In the genomic region with DNA sequence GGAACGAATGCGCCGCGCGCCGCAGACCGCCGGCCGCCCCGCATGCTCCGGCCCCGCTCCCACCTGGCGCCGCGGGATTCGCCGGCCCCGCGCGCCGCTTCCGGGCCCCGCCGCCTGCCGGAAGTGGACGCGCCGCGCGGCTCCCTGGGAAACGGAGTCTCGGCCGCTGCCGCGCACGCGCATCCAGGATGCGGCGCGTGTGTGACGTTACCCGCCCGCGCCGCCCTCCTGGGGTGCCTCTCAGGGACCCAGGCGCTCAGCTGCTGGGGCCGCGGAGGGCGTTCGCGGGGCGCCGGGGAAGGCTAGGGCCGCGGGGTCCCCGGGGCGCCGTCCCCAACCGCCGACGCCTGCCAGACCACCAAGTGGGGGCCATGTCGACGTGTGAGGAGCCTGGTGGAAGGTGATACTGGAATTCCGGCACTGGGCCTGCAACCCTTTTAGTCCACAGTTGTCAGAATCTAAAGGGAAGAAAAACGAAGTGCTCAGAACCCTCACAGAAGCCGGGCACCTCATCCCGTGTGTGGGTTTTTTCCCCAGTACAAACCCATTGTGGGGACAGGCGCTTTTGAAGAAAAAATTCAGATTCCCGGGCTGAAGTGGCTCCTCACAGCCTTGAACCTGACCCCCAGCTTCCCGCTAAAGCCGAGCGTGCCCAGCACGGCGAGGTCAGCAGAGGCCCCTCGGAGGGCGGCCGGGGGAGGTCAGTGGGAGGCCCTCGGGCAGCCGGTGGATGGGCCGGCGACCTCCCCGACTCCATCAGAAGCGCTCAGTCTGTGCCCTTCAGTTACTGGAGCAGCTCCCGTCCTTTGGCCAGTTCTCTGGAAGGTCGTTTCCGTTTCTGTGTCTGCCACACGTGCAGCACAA, we compare ENCODE assay signal across 1 cellular context.
TF ChIP-seq lines count a peak whose summit lies in the region.

A gene with protein sequence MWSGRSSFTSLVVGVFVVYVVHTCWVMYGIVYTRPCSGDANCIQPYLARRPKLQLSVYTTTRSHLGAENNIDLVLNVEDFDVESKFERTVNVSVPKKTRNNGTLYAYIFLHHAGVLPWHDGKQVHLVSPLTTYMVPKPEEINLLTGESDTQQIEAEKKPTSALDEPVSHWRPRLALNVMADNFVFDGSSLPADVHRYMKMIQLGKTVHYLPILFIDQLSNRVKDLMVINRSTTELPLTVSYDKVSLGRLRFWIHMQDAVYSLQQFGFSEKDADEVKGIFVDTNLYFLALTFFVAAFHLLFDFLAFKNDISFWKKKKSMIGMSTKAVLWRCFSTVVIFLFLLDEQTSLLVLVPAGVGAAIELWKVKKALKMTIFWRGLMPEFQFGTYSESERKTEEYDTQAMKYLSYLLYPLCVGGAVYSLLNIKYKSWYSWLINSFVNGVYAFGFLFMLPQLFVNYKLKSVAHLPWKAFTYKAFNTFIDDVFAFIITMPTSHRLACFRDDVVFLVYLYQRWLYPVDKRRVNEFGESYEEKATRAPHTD (minus strand): TSS at position 125 of the 864 bp plus-strand sequence. CDS start 258 bp downstream, outside the sequence.

TF ChIP-seq in HepG2, 621 proteins besides CTCF, POLR2A, EP300 and RAD21 (continued from another document and continues in another):
- TF ChIP-seq, protein P1, sequence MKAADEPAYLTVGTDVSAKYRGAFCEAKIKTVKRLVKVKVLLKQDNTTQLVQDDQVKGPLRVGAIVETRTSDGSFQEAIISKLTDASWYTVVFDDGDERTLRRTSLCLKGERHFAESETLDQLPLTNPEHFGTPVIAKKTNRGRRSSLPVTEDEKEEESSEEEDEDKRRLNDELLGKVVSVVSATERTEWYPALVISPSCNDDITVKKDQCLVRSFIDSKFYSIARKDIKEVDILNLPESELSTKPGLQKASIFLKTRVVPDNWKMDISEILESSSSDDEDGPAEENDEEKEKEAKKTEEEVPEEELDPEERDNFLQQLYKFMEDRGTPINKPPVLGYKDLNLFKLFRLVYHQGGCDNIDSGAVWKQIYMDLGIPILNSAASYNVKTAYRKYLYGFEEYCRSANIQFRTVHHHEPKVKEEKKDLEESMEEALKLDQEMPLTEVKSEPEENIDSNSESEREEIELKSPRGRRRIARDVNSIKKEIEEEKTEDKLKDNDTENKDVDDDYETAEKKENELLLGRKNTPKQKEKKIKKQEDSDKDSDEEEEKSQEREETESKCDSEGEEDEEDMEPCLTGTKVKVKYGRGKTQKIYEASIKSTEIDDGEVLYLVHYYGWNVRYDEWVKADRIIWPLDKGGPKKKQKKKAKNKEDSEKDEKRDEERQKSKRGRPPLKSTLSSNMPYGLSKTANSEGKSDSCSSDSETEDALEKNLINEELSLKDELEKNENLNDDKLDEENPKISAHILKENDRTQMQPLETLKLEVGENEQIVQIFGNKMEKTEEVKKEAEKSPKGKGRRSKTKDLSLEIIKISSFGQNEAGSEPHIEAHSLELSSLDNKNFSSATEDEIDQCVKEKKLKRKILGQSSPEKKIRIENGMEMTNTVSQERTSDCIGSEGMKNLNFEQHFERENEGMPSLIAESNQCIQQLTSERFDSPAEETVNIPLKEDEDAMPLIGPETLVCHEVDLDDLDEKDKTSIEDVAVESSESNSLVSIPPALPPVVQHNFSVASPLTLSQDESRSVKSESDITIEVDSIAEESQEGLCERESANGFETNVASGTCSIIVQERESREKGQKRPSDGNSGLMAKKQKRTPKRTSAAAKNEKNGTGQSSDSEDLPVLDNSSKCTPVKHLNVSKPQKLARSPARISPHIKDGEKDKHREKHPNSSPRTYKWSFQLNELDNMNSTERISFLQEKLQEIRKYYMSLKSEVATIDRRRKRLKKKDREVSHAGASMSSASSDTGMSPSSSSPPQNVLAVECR (CRISPR knock-in tag; IDR thresholded peaks at IDR 0.05; ENCODE audit: borderline replicate concordance): peak; percentile 85; the same call in 1 of the 2 replicates
- TF ChIP-seq SMAD9 (CRISPR knock-in tag; IDR thresholded peaks at IDR 0.05) (no peak), ZC3H4 (CRISPR knock-in tag; IDR thresholded peaks at IDR 0.05; ENCODE audit: borderline replicate concordance) (no peak), ZNF776 (CRISPR knock-in tag; IDR thresholded peaks at IDR 0.05) (no peak), HMG20A (CRISPR knock-in tag; IDR thresholded peaks at IDR 0.05; ENCODE audit: borderline replicate concordance) (no peak), ZSCAN30 (CRISPR knock-in tag; IDR thresholded peaks at IDR 0.05) (no peak), ZNF720 (CRISPR knock-in tag; IDR thresholded peaks at IDR 0.05) (no peak), HNRNPL (IDR thresholded peaks at IDR 0.05; ENCODE audit: low read depth, low read length) (no peak), ZNF780A (CRISPR knock-in tag; IDR thresholded peaks at IDR 0.05) (no peak), ZNF530 (CRISPR knock-in tag; IDR thresholded peaks at IDR 0.05; ENCODE audit: low read depth) (no peak), ZNF589 (CRISPR knock-in tag; conservative IDR thresholded peaks at IDR 0.05) (no peak), ZBTB7A (CRISPR knock-in tag; IDR thresholded peaks at IDR 0.05) (peak; percentile 45; the same call in 1 of the 2 replicates), TP53 (CRISPR knock-in tag; conservative IDR thresholded peaks at IDR 0.05) (no peak), ZSCAN21 (CRISPR knock-in tag; IDR thresholded peaks at IDR 0.05; ENCODE audit: borderline replicate concordance) (no peak; the same call in 1 of the 2 replicates), ZFAT (CRISPR knock-in tag; conservative IDR thresholded peaks at IDR 0.05) (no peak), ZIK1 (CRISPR knock-in tag; IDR thresholded peaks at IDR 0.05; ENCODE audit: borderline replicate concordance, low read depth) (no peak), MTA1 (CRISPR knock-in tag; IDR thresholded peaks at IDR 0.05; ENCODE audit: borderline replicate concordance) (no peak), KLF6 (CRISPR knock-in tag; IDR thresholded peaks at IDR 0.05) (0 out of 2 replicates have a peak, but pooled peaks have one; percentile 31), PHF8 (CRISPR knock-in tag; IDR thresholded peaks at IDR 0.05) (peak; percentile 77)
- TF ChIP-seq, protein P2, sequence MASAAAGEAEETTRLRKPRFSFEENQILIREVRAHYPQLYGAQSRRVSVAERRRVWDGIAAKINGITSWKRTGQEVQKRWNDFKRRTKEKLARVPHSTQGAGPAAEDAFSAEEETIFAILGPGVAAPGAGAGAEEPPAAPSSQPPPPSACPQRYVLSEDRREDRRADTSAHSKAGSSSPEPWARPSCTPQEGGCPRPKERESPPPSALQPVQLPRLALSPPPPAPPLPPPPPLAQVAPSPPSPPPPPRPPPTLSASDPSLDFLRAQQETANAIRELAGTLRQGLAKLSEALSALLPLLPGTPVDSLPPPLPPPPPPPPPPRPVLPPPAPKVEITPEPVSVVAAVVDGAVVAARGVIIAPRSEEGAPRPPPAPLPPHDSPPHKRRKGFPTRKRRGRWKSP (CRISPR knock-in tag; IDR thresholded peaks at IDR 0.05): no peak
- TF ChIP-seq, protein P3, sequence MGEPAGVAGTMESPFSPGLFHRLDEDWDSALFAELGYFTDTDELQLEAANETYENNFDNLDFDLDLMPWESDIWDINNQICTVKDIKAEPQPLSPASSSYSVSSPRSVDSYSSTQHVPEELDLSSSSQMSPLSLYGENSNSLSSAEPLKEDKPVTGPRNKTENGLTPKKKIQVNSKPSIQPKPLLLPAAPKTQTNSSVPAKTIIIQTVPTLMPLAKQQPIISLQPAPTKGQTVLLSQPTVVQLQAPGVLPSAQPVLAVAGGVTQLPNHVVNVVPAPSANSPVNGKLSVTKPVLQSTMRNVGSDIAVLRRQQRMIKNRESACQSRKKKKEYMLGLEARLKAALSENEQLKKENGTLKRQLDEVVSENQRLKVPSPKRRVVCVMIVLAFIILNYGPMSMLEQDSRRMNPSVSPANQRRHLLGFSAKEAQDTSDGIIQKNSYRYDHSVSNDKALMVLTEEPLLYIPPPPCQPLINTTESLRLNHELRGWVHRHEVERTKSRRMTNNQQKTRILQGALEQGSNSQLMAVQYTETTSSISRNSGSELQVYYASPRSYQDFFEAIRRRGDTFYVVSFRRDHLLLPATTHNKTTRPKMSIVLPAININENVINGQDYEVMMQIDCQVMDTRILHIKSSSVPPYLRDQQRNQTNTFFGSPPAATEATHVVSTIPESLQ (CRISPR knock-in tag; conservative IDR thresholded peaks at IDR 0.05): no peak
- TF ChIP-seq, protein P4, sequence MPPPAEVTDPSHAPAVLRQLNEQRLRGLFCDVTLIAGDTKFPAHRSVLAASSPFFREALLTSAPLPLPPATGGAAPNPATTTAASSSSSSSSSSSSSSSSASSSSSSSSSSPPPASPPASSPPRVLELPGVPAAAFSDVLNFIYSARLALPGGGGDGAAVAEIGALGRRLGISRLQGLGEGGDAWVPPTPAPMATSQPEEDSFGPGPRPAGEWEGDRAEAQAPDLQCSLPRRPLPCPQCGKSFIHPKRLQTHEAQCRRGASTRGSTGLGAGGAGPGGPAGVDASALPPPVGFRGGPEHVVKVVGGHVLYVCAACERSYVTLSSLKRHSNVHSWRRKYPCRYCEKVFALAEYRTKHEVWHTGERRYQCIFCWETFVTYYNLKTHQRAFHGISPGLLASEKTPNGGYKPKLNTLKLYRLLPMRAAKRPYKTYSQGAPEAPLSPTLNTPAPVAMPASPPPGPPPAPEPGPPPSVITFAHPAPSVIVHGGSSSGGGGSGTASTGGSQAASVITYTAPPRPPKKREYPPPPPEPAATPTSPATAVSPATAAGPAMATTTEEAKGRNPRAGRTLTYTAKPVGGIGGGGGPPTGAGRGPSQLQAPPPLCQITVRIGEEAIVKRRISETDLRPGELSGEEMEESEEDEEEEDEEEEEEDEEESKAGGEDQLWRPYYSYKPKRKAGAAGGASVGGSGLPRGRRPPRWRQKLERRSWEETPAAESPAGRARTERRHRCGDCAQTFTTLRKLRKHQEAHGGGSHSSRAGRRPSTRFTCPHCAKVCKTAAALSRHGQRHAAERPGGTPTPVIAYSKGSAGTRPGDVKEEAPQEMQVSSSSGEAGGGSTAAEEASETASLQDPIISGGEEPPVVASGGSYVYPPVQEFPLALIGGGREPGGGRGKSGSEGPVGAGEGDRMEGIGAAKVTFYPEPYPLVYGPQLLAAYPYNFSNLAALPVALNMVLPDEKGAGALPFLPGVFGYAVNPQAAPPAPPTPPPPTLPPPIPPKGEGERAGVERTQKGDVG (CRISPR knock-in tag; IDR thresholded peaks at IDR 0.05; ENCODE audit: borderline replicate concordance): no peak
- TF ChIP-seq, protein P5, sequence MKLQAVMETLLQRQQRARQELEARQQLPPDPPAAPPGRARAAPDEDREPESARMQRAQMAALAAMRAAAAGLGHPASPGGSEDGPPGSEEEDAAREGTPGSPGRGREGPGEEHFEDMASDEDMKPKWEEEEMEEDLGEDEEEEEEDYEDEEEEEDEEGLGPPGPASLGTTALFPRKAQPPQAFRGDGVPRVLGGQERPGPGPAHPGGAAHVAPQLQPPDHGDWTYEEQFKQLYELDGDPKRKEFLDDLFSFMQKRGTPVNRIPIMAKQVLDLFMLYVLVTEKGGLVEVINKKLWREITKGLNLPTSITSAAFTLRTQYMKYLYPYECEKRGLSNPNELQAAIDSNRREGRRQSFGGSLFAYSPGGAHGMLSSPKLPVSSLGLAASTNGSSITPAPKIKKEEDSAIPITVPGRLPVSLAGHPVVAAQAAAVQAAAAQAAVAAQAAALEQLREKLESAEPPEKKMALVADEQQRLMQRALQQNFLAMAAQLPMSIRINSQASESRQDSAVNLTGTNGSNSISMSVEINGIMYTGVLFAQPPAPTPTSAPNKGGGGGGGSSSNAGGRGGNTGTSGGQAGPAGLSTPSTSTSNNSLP (IDR thresholded peaks at IDR 0.05; ENCODE audit: low read depth, low read length): no peak
- TF ChIP-seq, protein P6, sequence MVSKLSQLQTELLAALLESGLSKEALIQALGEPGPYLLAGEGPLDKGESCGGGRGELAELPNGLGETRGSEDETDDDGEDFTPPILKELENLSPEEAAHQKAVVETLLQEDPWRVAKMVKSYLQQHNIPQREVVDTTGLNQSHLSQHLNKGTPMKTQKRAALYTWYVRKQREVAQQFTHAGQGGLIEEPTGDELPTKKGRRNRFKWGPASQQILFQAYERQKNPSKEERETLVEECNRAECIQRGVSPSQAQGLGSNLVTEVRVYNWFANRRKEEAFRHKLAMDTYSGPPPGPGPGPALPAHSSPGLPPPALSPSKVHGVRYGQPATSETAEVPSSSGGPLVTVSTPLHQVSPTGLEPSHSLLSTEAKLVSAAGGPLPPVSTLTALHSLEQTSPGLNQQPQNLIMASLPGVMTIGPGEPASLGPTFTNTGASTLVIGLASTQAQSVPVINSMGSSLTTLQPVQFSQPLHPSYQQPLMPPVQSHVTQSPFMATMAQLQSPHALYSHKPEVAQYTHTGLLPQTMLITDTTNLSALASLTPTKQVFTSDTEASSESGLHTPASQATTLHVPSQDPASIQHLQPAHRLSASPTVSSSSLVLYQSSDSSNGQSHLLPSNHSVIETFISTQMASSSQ (IDR thresholded peaks at IDR 0.05; ENCODE audit: low read depth): no peak
- TF ChIP-seq, protein P6 (CRISPR knock-in tag; IDR thresholded peaks at IDR 0.05; ENCODE audit: borderline replicate concordance): no peak
- TF ChIP-seq, protein P7, sequence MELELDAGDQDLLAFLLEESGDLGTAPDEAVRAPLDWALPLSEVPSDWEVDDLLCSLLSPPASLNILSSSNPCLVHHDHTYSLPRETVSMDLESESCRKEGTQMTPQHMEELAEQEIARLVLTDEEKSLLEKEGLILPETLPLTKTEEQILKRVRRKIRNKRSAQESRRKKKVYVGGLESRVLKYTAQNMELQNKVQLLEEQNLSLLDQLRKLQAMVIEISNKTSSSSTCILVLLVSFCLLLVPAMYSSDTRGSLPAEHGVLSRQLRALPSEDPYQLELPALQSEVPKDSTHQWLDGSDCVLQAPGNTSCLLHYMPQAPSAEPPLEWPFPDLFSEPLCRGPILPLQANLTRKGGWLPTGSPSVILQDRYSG (CRISPR knock-in tag; IDR thresholded peaks at IDR 0.05): no peak
- TF ChIP-seq, protein P8, sequence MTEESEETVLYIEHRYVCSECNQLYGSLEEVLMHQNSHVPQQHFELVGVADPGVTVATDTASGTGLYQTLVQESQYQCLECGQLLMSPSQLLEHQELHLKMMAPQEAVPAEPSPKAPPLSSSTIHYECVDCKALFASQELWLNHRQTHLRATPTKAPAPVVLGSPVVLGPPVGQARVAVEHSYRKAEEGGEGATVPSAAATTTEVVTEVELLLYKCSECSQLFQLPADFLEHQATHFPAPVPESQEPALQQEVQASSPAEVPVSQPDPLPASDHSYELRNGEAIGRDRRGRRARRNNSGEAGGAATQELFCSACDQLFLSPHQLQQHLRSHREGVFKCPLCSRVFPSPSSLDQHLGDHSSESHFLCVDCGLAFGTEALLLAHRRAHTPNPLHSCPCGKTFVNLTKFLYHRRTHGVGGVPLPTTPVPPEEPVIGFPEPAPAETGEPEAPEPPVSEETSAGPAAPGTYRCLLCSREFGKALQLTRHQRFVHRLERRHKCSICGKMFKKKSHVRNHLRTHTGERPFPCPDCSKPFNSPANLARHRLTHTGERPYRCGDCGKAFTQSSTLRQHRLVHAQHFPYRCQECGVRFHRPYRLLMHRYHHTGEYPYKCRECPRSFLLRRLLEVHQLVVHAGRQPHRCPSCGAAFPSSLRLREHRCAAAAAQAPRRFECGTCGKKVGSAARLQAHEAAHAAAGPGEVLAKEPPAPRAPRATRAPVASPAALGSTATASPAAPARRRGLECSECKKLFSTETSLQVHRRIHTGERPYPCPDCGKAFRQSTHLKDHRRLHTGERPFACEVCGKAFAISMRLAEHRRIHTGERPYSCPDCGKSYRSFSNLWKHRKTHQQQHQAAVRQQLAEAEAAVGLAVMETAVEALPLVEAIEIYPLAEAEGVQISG (CRISPR knock-in tag; IDR thresholded peaks at IDR 0.05): peak; percentile 79
